10 cellular contexts compared by ENCODE assay signal in the genomic region with DNA sequence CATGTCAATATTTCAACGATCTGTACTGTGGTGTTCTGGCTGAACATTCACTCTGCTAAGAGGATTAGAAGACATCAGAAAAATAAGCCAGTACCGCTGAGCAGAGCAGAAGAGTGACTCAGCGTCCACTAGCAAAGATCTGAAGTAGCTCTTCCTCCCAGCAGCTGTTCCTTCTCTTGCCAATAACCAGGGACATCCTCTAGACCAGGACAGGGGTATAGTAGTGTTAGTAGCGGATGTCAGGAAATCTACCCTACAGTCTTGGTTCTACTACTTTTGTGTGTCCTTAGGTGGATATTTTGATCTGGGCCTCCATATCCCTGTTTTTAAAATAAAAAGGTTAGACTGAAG.
DNase-seq lines count a peak whose midpoint lies in the region; FAIRE-seq and TF ChIP-seq lines count a peak whose summit lies in the region.
"Had no signal": no experiment of that assay in that cellular context is flagged by ENCODE, and none has a peak within 500 bp of the region (broad histone marks: within the 10 kb centered on the region; RNA-seq: fewer than 3 reads in every experiment).

No MANE protein-coding gene starts in this region.

- peak; percentile 74 for FAIRE-seq in D721Med (lab: Jason Lieb, UNC)

- TF ChIP-seq CTCF in D721Med (IDR thresholded peaks at IDR 0.05; ENCODE audit: insufficient read depth, missing control alignments): no peak
- TF ChIP-seq CTCF in chondrocyte (IDR thresholded peaks at IDR 0.05): no peak

- H3K4me1 Mint-ChIP-seq in chondrocyte (ENCODE audit: low read depth): peaks cover 13% of the 10 kb centered on the region

- peak overlapping the region; percentile 24 for H3K4me3 Mint-ChIP-seq in chondrocyte (ENCODE audit: unreplicated experiment)
- H3K4me3 Mint-ChIP-seq: activated CD4-positive, alpha-beta T cell treated with anti-CD3 and anti-CD28 coated beads, Interleukin-2, amount 10 ng/mL, durations not matched to agents 24 days and 14 days had no signal

- peak overlapping the region; percentile 55 for H3K27ac Mint-ChIP-seq in chondrocyte (ENCODE audit: unreplicated experiment)
- H3K27ac Mint-ChIP-seq: activated CD4-positive, alpha-beta T cell treated with anti-CD3 and anti-CD28 coated beads, Interleukin-2, amount 10 ng/mL, durations not matched to agents 24 days and 14 days; activated naive CD8-positive, alpha-beta T cell had no signal

- no peaks in the 10 kb centered on the region for H3K9me3 Mint-ChIP-seq in chondrocyte (ENCODE audit: low read depth)
- H3K9me3 Mint-ChIP-seq: activated CD4-positive, alpha-beta T cell treated with anti-CD3 and anti-CD28 coated beads, Interleukin-2, amount 10 ng/mL, durations not matched to agents 24 days and 14 days had no signal

- no peaks in the 10 kb centered on the region for H3K27me3 Mint-ChIP-seq in chondrocyte (ENCODE audit: low read depth)

- H3K36me3 Mint-ChIP-seq in chondrocyte (ENCODE audit: low read depth): peaks cover 2% of the 10 kb centered on the region
- H3K36me3 Mint-ChIP-seq: activated naive CD8-positive, alpha-beta T cell had no signal

- no peak for DNase-seq in D721Med (ENCODE audit: insufficient read length, low spot score)
- DNase-seq in M059J (ENCODE audit: low read depth): peak; percentile 40
- DNase-seq in chondrocyte (ENCODE audit: low spot score): no peak
- peak; percentile 92 for DNase-seq in myocyte (ENCODE audit: low read depth)
- DNase-seq in HUDEP-2 (lab: John Stamatoyannopoulos, UW; ENCODE audit: unreplicated experiment in 76 of 76): no peak
- DNase-seq in stimulated activated CD4-positive, alpha-beta T cell treated with anti-CD3 and anti-CD28 coated beads, Interleukin-1b, Interleukin-23, amount 100 ng/mL, for 48 hours: no peak
- DNase-seq in NCI-H526 (lab: John Stamatoyannopoulos, UW): no peak
- DNase-seq in dedifferentiated amniotic fluid mesenchymal stem cell (ENCODE audit: extremely low spot score): no peak

Comparison
In these comparisons a context has a peak if more than half of its experiments do, and no peak if none do; other contexts are left out.
1. DNase-seq: peak in M059J (single experiment) and myocyte (single experiment); none in D721Med (single experiment), chondrocyte (single experiment), HUDEP-2 (0 of 76), stimulated activated CD4-positive, alpha-beta T cell treated with anti-CD3 and anti-CD28 coated beads, Interleukin-1b, Interleukin-23, amount 100 ng/mL, for 48 hours (single experiment), NCI-H526 (0 of 2) and dedifferentiated amniotic fluid mesenchymal stem cell (single experiment).